Comparison of ENCODE assay signal across 7 cellular contexts in the genomic region with DNA sequence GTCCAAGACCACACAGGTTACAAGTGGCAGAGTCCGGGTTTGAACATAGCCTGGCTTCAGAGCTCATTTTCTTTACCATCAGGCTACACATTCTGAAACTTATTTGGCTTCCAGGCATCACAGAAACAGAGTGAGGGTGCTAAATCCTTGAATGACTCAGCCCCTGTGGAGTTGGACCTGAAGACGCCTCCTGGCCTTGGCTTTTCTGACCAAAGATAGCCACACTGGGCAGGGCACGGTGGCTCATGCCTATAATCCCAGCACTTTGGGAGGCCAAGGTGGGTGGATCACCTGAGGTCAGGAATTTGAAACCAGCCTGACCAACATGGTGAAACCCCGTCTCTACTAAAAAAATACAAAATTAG.
DNase-seq lines count a peak whose midpoint lies in the region; ATAC-seq, FAIRE-seq and TF ChIP-seq lines count a peak whose summit lies in the region.
"Not testable (repeated sequence)": the region's sequence is repeated elsewhere in the genome, so short reads cannot be mapped to it uniquely, and the experiment has no call there.

No MANE protein-coding gene starts in this region.

- BruUV-seq in OCI-LY7 (replicated peaks; lab: Mats Ljungman, UMichigan); GM12878 (replicated peaks; lab: Mats Ljungman, UMichigan); endothelial cell of umbilical vein (replicated peaks; lab: Mats Ljungman, UMichigan): not testable (repeated sequence)

- not testable (repeated sequence) for H3K4me2 ChIP-seq in GM23248 (ENCODE audit: unreplicated experiment); endothelial cell of umbilical vein (ENCODE audit: insufficient read depth, low read length)
- peak overlapping the region; percentile 24; the same call in 1 of the 2 replicates for H3K4me2 ChIP-seq in OCI-LY7 (ENCODE audit: low read length)
- H3K4me2 ChIP-seq in GM12878 (ENCODE audit: control insufficient read depth, insufficient read depth) = peak overlapping the region; percentile 33; the same call in 1 of the 2 replicates

- not testable (repeated sequence) for TF ChIP-seq POLR2A in GM12878 (IDR thresholded peaks at IDR 0.05; ENCODE audit: low read depth, low read length); endothelial cell of umbilical vein (IDR thresholded peaks at IDR 0.05; ENCODE audit: low read depth, low read length)

- RAD21 ChIA-PET in GM12878 (lab: Charles Lee; ENCODE audit: unreplicated experiment) = interaction anchor here (1.3 kb wide), 1 partner anchor 253 kb away, joined by 3 read pairs; no protein-coding TSS in a partner anchor

- not testable (repeated sequence) for TF ChIP-seq EP300 in GM12878 (IDR thresholded peaks at IDR 0.05; ENCODE audit: borderline replicate concordance in 1 of 2, control insufficient read depth in 1 of 2, low read depth in 2 of 2, low read length in 2 of 2)

- ATAC-seq in GM12878 = peak; percentile 30
- peak; percentile 40 to 78 for ATAC-seq in natural killer cell treated with Interleukin-12 subunit alpha and Interleukin-12 subunit beta and Interleukin-15 and Interleukin-18, amount 100 ng/mL, for 72 hours

- not testable (repeated sequence) for H3K27ac Mint-ChIP-seq in natural killer cell treated with Interleukin-12 subunit alpha and Interleukin-12 subunit beta and Interleukin-15 and Interleukin-18, amount 100 ng/mL, for 72 hours

- H3K9me3 ChIP-seq in GM23248 (ENCODE audit: low read depth); OCI-LY7 (ENCODE audit: low read length); GM12878 (replicated peaks; ENCODE audit: control insufficient read depth, insufficient read depth, low read length); endothelial cell of umbilical vein (replicated peaks; ENCODE audit: control insufficient read depth, insufficient read depth, low read length); stomach smooth muscle (ENCODE audit: control insufficient read depth in 2 of 2, low read length in 2 of 2): not testable (repeated sequence)

- not testable (repeated sequence) for H3F3A ChIP-seq in GM23248 (ENCODE audit: insufficient read depth)

- POLR2A ChIA-PET in OCI-LY7 (lab: Charles Lee) = interaction anchor here (1.0 kb wide), 1 partner anchor 249 kb away, joined by 3 read pairs; no protein-coding TSS in a partner anchor
- POLR2A ChIA-PET in GM12878 (lab: Charles Lee); endothelial cell of umbilical vein (lab: Charles Lee): not testable (repeated sequence)

- dilution Hi-C loops in endothelial cell of umbilical vein (cut with MboI; ENCODE audit: extremely low pct_ligation_motif_present, low sequenced_read_pairs) = not testable (repeated sequence)

- not testable (repeated sequence) for H3K4me1 Mint-ChIP-seq in natural killer cell treated with Interleukin-12 subunit alpha and Interleukin-12 subunit beta and Interleukin-15 and Interleukin-18, amount 100 ng/mL, for 72 hours (ENCODE audit: low read depth in 2 of 2)

- not testable (repeated sequence) for H4K20me1 ChIP-seq in GM23248 (ENCODE audit: insufficient read depth); OCI-LY7 (ENCODE audit: insufficient read depth, low read length); GM12878 (ENCODE audit: control insufficient read depth, insufficient read depth); endothelial cell of umbilical vein (replicated peaks; ENCODE audit: control insufficient read depth, extremely low read depth, insufficient read depth, low read length)

- not testable (repeated sequence) for H3K9me2 ChIP-seq in GM23248 (ENCODE audit: insufficient read depth); OCI-LY7 (ENCODE audit: insufficient read depth, low read length)

- H3K4me1 ChIP-seq in GM23248 (ENCODE audit: insufficient read depth) = peaks cover 34% of the 10 kb centered on the region
- H3K4me1 ChIP-seq in OCI-LY7 (ENCODE audit: insufficient read depth, low read length, poor library complexity, severe bottlenecking) = peaks cover 59% of the 10 kb centered on the region
- peaks cover 15% of the 10 kb centered on the region for H3K4me1 ChIP-seq in GM12878 (ENCODE audit: control insufficient read depth, insufficient read depth, low read length)
- H3K4me1 ChIP-seq in endothelial cell of umbilical vein (ENCODE audit: control insufficient read depth, extremely low read depth, insufficient read depth, low read length) = peaks cover 28% of the 10 kb centered on the region
- H3K4me1 ChIP-seq in stomach smooth muscle (ENCODE audit: control insufficient read depth, insufficient read depth, low read length) = peaks cover 91% of the 10 kb centered on the region

- H3K4me3 ChIP-seq in GM23248; OCI-LY7 (ENCODE audit: low read depth, low read length, poor library complexity, severe bottlenecking); GM12878; endothelial cell of umbilical vein (replicated peaks in 1 of 3; ENCODE audit: insufficient read depth in 1 of 3, low read depth in 1 of 3, low read length in 3 of 3); stomach smooth muscle (ENCODE audit: low read length in 2 of 2): not testable (repeated sequence)

- not testable (repeated sequence) for H3K79me2 ChIP-seq in GM23248 (ENCODE audit: insufficient read depth); OCI-LY7 (ENCODE audit: insufficient read depth, low read depth, low read length); GM12878 (ENCODE audit: control insufficient read depth, insufficient read depth, low read length)
- peaks cover 11% of the 10 kb centered on the region for H3K79me2 ChIP-seq in endothelial cell of umbilical vein (ENCODE audit: control insufficient read depth, insufficient read depth, low read length)

- not testable (repeated sequence) for TF ChIP-seq CTCF in OCI-LY7 (conservative IDR thresholded peaks at IDR 0.05; ENCODE audit: low read length); GM12878 (IDR thresholded peaks at IDR 0.05 in 2 of 3, conservative IDR thresholded peaks at IDR 0.05 in 1 of 3; ENCODE audit: control insufficient read depth in 2 of 3, extremely low read depth in 1 of 3, insufficient read depth in 1 of 3, low read depth in 3 of 3, low read length in 3 of 3); endothelial cell of umbilical vein (IDR thresholded peaks at IDR 0.05; ENCODE audit: extremely low read depth in 1 of 2, insufficient read depth in 1 of 2, low read depth in 1 of 2, low read length in 2 of 2)

- TF ChIP-seq RAD21 in GM12878 (IDR thresholded peaks at IDR 0.05; ENCODE audit: insufficient read depth, low read depth, low read length) = not testable (repeated sequence)

- H3K4me3 Mint-ChIP-seq in natural killer cell treated with Interleukin-12 subunit alpha and Interleukin-12 subunit beta and Interleukin-15 and Interleukin-18, amount 100 ng/mL, for 72 hours = peak overlapping the region; percentile 58

- not testable (repeated sequence) for H3K27me3 ChIP-seq in GM23248 (replicated peaks; ENCODE audit: insufficient read depth); GM12878 (replicated peaks in 1 of 2; ENCODE audit: control insufficient read depth in 2 of 2, insufficient read depth in 2 of 2, low read length in 1 of 2); endothelial cell of umbilical vein (ENCODE audit: control insufficient read depth in 2 of 2, insufficient read depth in 2 of 2, low read length in 2 of 2); stomach smooth muscle (ENCODE audit: control insufficient read depth in 1 of 2, insufficient read depth in 2 of 2, low read length in 2 of 2)

- not testable (repeated sequence) for H3K36me3 ChIP-seq in GM23248 (ENCODE audit: low read depth); OCI-LY7 (ENCODE audit: insufficient read depth, low read length); GM12878 (ENCODE audit: control insufficient read depth in 2 of 2, insufficient read depth in 2 of 2, low read length in 1 of 2); endothelial cell of umbilical vein (ENCODE audit: control insufficient read depth in 2 of 2, extremely low read depth in 1 of 2, insufficient read depth in 2 of 2, low read length in 2 of 2); stomach smooth muscle (ENCODE audit: control insufficient read depth in 2 of 2, insufficient read depth in 2 of 2, low read length in 2 of 2)

- FAIRE-seq in GM12878 (lab: Jason Lieb, UNC) = not testable (repeated sequence)
- FAIRE-seq in endothelial cell of umbilical vein (lab: Jason Lieb, UNC) = peak; percentile 33

- in situ Hi-C loops in GM23248 (cut with MboI); GM12878 (cut with MboI): not testable (repeated sequence)

- not testable (repeated sequence) for H3K36me3 Mint-ChIP-seq in natural killer cell treated with Interleukin-12 subunit alpha and Interleukin-12 subunit beta and Interleukin-15 and Interleukin-18, amount 100 ng/mL, for 72 hours

- not testable (repeated sequence) for H3K9me3 Mint-ChIP-seq in natural killer cell treated with Interleukin-12 subunit alpha and Interleukin-12 subunit beta and Interleukin-15 and Interleukin-18, amount 100 ng/mL, for 72 hours

- WGBS in GM23248 (ENCODE audit: low coverage in 1 of 2, low lambda C conversion rate in 2 of 2, missing lambda C conversion rate in 2 of 2), 2 experiments = 87 to 88% methylated on average over 4 of the region's 4 CpGs
- 8% methylated on average over 4 of the region's 4 CpGs for WGBS in GM12878 (ENCODE audit: insufficient coverage, insufficient replicate concordance, low lambda C conversion rate, missing lambda C conversion rate)

- DNase-seq in GM23248 (peak; percentile 32), iris pigment epithelial cell (ENCODE audit: low read depth) (peak; percentile 44)
- not testable (repeated sequence) for DNase-seq in OCI-LY7 (ENCODE audit: low spot score); GM12878 (ENCODE audit: low read depth, low spot score); endothelial cell of umbilical vein (ENCODE audit: low read depth, low spot score); natural killer cell treated with Interleukin-12 subunit alpha and Interleukin-12 subunit beta and Interleukin-15 and Interleukin-18, amount 100 ng/mL, for 72 hours (ENCODE audit: low spot score)

- CTCF ChIA-PET in OCI-LY7 (lab: Charles Lee; ENCODE audit: unreplicated experiment); GM12878 (lab: Yijun Ruan, JAX): not testable (repeated sequence)
- CTCF ChIA-PET in endothelial cell of umbilical vein (lab: Charles Lee) = interaction anchor here (1.5 to 2.4 kb wide), 3 partner anchors 9 to 264 kb away, joined by 3 to 8 read pairs (median 4); no protein-coding TSS in a partner anchor

- intact Hi-C loops in OCI-LY7 (cut with micrococcal nuclease; ENCODE audit: unreplicated experiment); GM12878 (cut with micrococcal nuclease; ENCODE audit: unreplicated experiment); endothelial cell of umbilical vein (cut with micrococcal nuclease): not testable (repeated sequence)

- H2AFZ ChIP-seq in GM23248; OCI-LY7 (ENCODE audit: low read length); GM12878 (ENCODE audit: control insufficient read depth, low read depth, low read length); endothelial cell of umbilical vein (ENCODE audit: low read depth, low read length): not testable (repeated sequence)

- not testable (repeated sequence) for H3K27ac ChIP-seq in GM23248; OCI-LY7 (ENCODE audit: low read depth, low read length, poor library complexity, severe bottlenecking); GM12878 (ENCODE audit: control insufficient read depth, insufficient read depth)
- H3K27ac ChIP-seq in endothelial cell of umbilical vein (ENCODE audit: insufficient read depth, low read depth, low read length) (peak overlapping the region; percentile 5), stomach smooth muscle (ENCODE audit: low read length) (peak overlapping the region; percentile 18)

- not testable (repeated sequence) for H3K9ac ChIP-seq in GM23248; GM12878 (ENCODE audit: control insufficient read depth, insufficient read depth, low read length); endothelial cell of umbilical vein (replicated peaks; ENCODE audit: extremely low read depth, insufficient read depth, low read length); stomach smooth muscle (ENCODE audit: low read length in 2 of 2)

- SMC1A ChIA-PET in GM12878 (lab: Charles Lee; ENCODE audit: uncharacterized antibody, unreplicated experiment) = not testable (repeated sequence)

- H3K9me1 ChIP-seq in endothelial cell of umbilical vein (replicated peaks; ENCODE audit: control insufficient read depth, extremely low read depth, insufficient read depth, low read length) = not testable (repeated sequence)

- H3K27me3 Mint-ChIP-seq in natural killer cell treated with Interleukin-12 subunit alpha and Interleukin-12 subunit beta and Interleukin-15 and Interleukin-18, amount 100 ng/mL, for 72 hours = peaks cover 0 to 18% of the 10 kb centered on the region in 2 donors
